In genomic region chr19:4916292-4917082, GRCh38 we compare ENCODE assay signal across 9 cellular contexts. TPM values are rescaled to one million over a fixed set of nuclear protein-coding genes. Genes with fewer than 3 reads are reported as not detected.
DNase-seq lines count a peak whose midpoint lies in the region; ATAC-seq, FAIRE-seq and TF ChIP-seq lines count a peak whose summit lies in the region.
"Had no signal": no experiment of that assay in that cellular context is flagged by ENCODE, and none has a peak within 500 bp of the region (broad histone marks: within the 10 kb centered on the region; RNA-seq: fewer than 3 reads in every experiment).

No MANE protein-coding gene starts in this region.

- in situ Hi-C loops in K562 (cut with MboI), result no loop called here

- H3K9me2 ChIP-seq in OCI-LY1 (ENCODE audit: low read depth, low read length), result no peaks in the 10 kb centered on the region

- no peak overlapping the region for H2BK15ac ChIP-seq in neuronal stem cell (ENCODE audit: low read length)

- intact Hi-C loops in K562 (cut with micrococcal nuclease), result no loop called here

- peaks cover 44% of the 10 kb centered on the region for H3K4me1 ChIP-seq in CD8-positive, alpha-beta memory T cell (ENCODE audit: insufficient read depth, low read length)
- H3K4me1 ChIP-seq in OCI-LY1 (ENCODE audit: insufficient read depth, low read length, severe bottlenecking), result peaks cover 37% of the 10 kb centered on the region
- peaks cover 14 to 29% of the 10 kb centered on the region in 2 experiments for H3K4me1 ChIP-seq in K562 (replicated peaks in 1 of 2; ENCODE audit: control insufficient read depth in 2 of 2, insufficient read depth in 2 of 2, low read length in 2 of 2)
- H3K4me1 ChIP-seq in neuronal stem cell (ENCODE audit: control insufficient read depth in 2 of 2, insufficient read depth in 1 of 2, low read depth in 1 of 2, low read length in 2 of 2), result peaks cover 3 to 4% of the 10 kb centered on the region in 2 donors

- H2BK5ac ChIP-seq in neuronal stem cell (ENCODE audit: low read length), result no peak overlapping the region

- peak overlapping the region; percentile 81 for H3K27ac ChIP-seq in CD8-positive, alpha-beta memory T cell (ENCODE audit: low read depth, low read length)
- H3K27ac ChIP-seq in OCI-LY1 (ENCODE audit: low read depth, low read length, poor library complexity, severe bottlenecking), result peak overlapping the region; percentile 59
- no peak overlapping the region for H3K27ac ChIP-seq in K562 (ENCODE audit: extremely low read depth, low read depth, low read length)
- H3K27ac ChIP-seq in neuronal stem cell (replicated peaks; ENCODE audit: low read length), result no peak overlapping the region

- peak overlapping the region; percentile 97 to 100 (median 99) for H3K4me3 Mint-ChIP-seq in CD8-positive, alpha-beta memory T cell
- H3K4me3 Mint-ChIP-seq in endothelial cell (ENCODE audit: unreplicated experiment), result no peak overlapping the region

- H3K27me3 ChIP-seq in CD8-positive, alpha-beta memory T cell (ENCODE audit: insufficient read depth, low read length, poor library complexity, severe bottlenecking), result no peaks in the 10 kb centered on the region
- H3K27me3 ChIP-seq in OCI-LY1 (ENCODE audit: insufficient read depth, low read length) (no peaks in the 10 kb centered on the region), K562 (ENCODE audit: control insufficient read depth in 2 of 2, insufficient read depth in 2 of 2, low read length in 2 of 2) (no peaks in the 10 kb centered on the region), neuronal stem cell (ENCODE audit: control insufficient read depth in 3 of 3, insufficient read depth in 3 of 3, low read depth in 1 of 3, low read length in 3 of 3) (no peaks in the 10 kb centered on the region)

- no peak overlapping the region for H2AK5ac ChIP-seq in neuronal stem cell (ENCODE audit: low read depth, low read length)

- CTCF ChIA-PET in CD8-positive, alpha-beta memory T cell (lab: Charles Lee), result interaction anchor here (0.6 to 8.3 kb wide), 7 partner anchors 13 to 125 kb away, joined by 3 to 124 read pairs (median 6); partner anchors contain the start of genes FEM1A, KDM4B and PLIN3
- CTCF ChIA-PET in K562 (lab: Yijun Ruan, JAX; ENCODE audit: low intra/inter-chr PET ratio), result no interaction called here

- no peaks in the 10 kb centered on the region for H3K36me3 ChIP-seq in CD8-positive, alpha-beta memory T cell (ENCODE audit: insufficient read depth, low read length)
- H3K36me3 ChIP-seq in OCI-LY1 (ENCODE audit: insufficient read depth, low read length) (peaks cover 92% of the 10 kb centered on the region), K562 (ENCODE audit: control insufficient read depth, insufficient read depth, low read length) (peaks cover 85% of the 10 kb centered on the region), neuronal stem cell (replicated peaks in 1 of 2; ENCODE audit: control insufficient read depth in 2 of 2, insufficient read depth in 2 of 2, low read length in 2 of 2) (peaks cover 46 to 91% of the 10 kb centered on the region in 2 donors)

- no peak overlapping the region for H2BK12ac ChIP-seq in neuronal stem cell (ENCODE audit: low read length)

- TF ChIP-seq CTCF in OCI-LY1 (IDR thresholded peaks at IDR 0.05; ENCODE audit: low read length), result no peak
- TF ChIP-seq CTCF in K562 (IDR thresholded peaks at IDR 0.05 in 2 of 3, conservative IDR thresholded peaks at IDR 0.05 in 1 of 3; ENCODE audit: insufficient read depth in 2 of 3, low read depth in 1 of 3, low read length in 3 of 3), result no peak
- TF ChIP-seq CTCF in endothelial cell (IDR thresholded peaks at IDR 0.05; ENCODE audit: unreplicated experiment), result no peak

- H3K9ac ChIP-seq in OCI-LY1 (ENCODE audit: low read length), result peak overlapping the region; percentile 43; the same call in 1 of the 2 replicates
- H3K9ac ChIP-seq in K562 (ENCODE audit: insufficient read depth in 1 of 2, low read depth in 2 of 2, low read length in 2 of 2), result 0 out of 4 replicates have a peak overlapping the region, but pooled peaks of 1 of the 2 experiments have one; percentile 10
- no peak overlapping the region for H3K9ac ChIP-seq in neuronal stem cell (ENCODE audit: low read depth, low read length, poor library complexity)

- peak overlapping the region; percentile 97 for H3K4me3 ChIP-seq in CD8-positive, alpha-beta memory T cell (ENCODE audit: low read length)
- H3K4me3 ChIP-seq in OCI-LY1 (ENCODE audit: low read depth, low read length, poor library complexity, severe bottlenecking), result peak overlapping the region; percentile 23
- no peak overlapping the region for H3K4me3 ChIP-seq in K562
- H3K4me3 ChIP-seq in neuronal stem cell (ENCODE audit: low read length in 2 of 2), result no peak overlapping the region

- H2AFZ ChIP-seq in OCI-LY1 (ENCODE audit: low read length) (no peak overlapping the region), K562 (ENCODE audit: low read depth, low read length) (no peak overlapping the region), neuronal stem cell (ENCODE audit: low read length) (no peak overlapping the region)

- BruUV-seq in K562 (replicated peaks; lab: Mats Ljungman, UMichigan), result no TSS peak

- ATAC-seq in K562 (no peak), HG03378 (IDR thresholded peaks at IDR 0.05; ENCODE audit: unreplicated experiment) (no peak), GM18520 (IDR thresholded peaks at IDR 0.05; ENCODE audit: unreplicated experiment) (no peak)

- no peak overlapping the region for H2BK120ac ChIP-seq in neuronal stem cell (ENCODE audit: low read depth, low read length)

- POLR2A ChIA-PET in CD8-positive, alpha-beta memory T cell (lab: Charles Lee), result interaction anchor here (0.5 to 8.8 kb wide), 22 partner anchors 8 to 1881 kb away, joined by 3 to 128 read pairs (median 3); partner anchors contain the start of genes DPP9, FEM1A, KDM4B and NDUFA11
- POLR2A ChIA-PET in K562 (lab: Yijun Ruan, JAX), result interaction anchor here (0.7 kb wide), 1 partner anchor 38 kb away, joined by 3 read pairs; no protein-coding TSS in a partner anchor

- no peak overlapping the region for H4K8ac ChIP-seq in neuronal stem cell (ENCODE audit: low read depth, low read length)

- peak overlapping the region; percentile 9 for H3K18ac ChIP-seq in neuronal stem cell (ENCODE audit: low read length)

- no peak overlapping the region for H3K4ac ChIP-seq in neuronal stem cell (ENCODE audit: low read length)

- H3K79me1 ChIP-seq in neuronal stem cell (ENCODE audit: low read depth, low read length), result peaks cover 18% of the 10 kb centered on the region

- peak overlapping the region; percentile 51 for H3K4me2 ChIP-seq in OCI-LY1 (ENCODE audit: low read length)
- H3K4me2 ChIP-seq in K562 (ENCODE audit: insufficient read depth, low read length), result no peak overlapping the region
- no peak overlapping the region for H3K4me2 ChIP-seq in neuronal stem cell (ENCODE audit: insufficient read depth, low read length, poor library complexity, severe bottlenecking)

- H3K9me3 Mint-ChIP-seq in CD8-positive, alpha-beta memory T cell, result no peaks in the 10 kb centered on the region
- no peaks in the 10 kb centered on the region for H3K9me3 Mint-ChIP-seq in endothelial cell (ENCODE audit: unreplicated experiment)

- FAIRE-seq in K562 (lab: Jason Lieb, UNC), result no peak
- FAIRE-seq: endometrium had no signal

- H4K91ac ChIP-seq in neuronal stem cell (ENCODE audit: low read depth, low read length, poor library complexity), result no peak overlapping the region

- WGBS in K562 (ENCODE audit: insufficient coverage, low coverage, missing lambda C conversion rate), result 96% methylated on average over 20 of the region's 41 CpGs
- no CpG with 5 or more reads among the region's 41 CpGs for WGBS in neuronal stem cell (ENCODE audit: extremely low coverage in 2 of 2, insufficient read length in 2 of 2, insufficient replicate concordance in 1 of 2), 2 donors

- H3K27me3 Mint-ChIP-seq in CD8-positive, alpha-beta memory T cell, result peaks cover 0 to 2% of the 10 kb centered on the region in 2 donors
- H3K27me3 Mint-ChIP-seq in endothelial cell (ENCODE audit: unreplicated experiment), result peaks cover 8% of the 10 kb centered on the region

- TF ChIP-seq POLR2A in K562 (conservative IDR thresholded peaks at IDR 0.05), result no peak

- no peaks in the 10 kb centered on the region for H3F3A ChIP-seq in OCI-LY1 (ENCODE audit: insufficient read depth, low read length)

- peaks cover 32 to 43% (median 35%) of the 10 kb centered on the region in 3 donors for H3K4me1 Mint-ChIP-seq in CD8-positive, alpha-beta memory T cell
- H3K4me1 Mint-ChIP-seq in endothelial cell (ENCODE audit: unreplicated experiment), result peaks cover 7% of the 10 kb centered on the region

- H3K14ac ChIP-seq in neuronal stem cell (ENCODE audit: low read length), result no peak overlapping the region

- peaks cover 6 to 45% (median 6%) of the 10 kb centered on the region in 3 donors for H3K36me3 Mint-ChIP-seq in CD8-positive, alpha-beta memory T cell
- no peaks in the 10 kb centered on the region for H3K36me3 Mint-ChIP-seq in endothelial cell (ENCODE audit: low read depth, unreplicated experiment)

- H3K79me2 ChIP-seq in OCI-LY1 (ENCODE audit: insufficient read depth, low read length), result peaks cover 85% of the 10 kb centered on the region
- peaks cover 80% of the 10 kb centered on the region for H3K79me2 ChIP-seq in K562 (ENCODE audit: control insufficient read depth, insufficient read depth, low read length)

- no peak for TF ChIP-seq RAD21 in K562 (CRISPR knock-in tag; conservative IDR thresholded peaks at IDR 0.05 in 1 of 2, IDR thresholded peaks at IDR 0.05 in 1 of 2)

- peak overlapping the region; percentile 95 to 100 (median 98) for H3K27ac Mint-ChIP-seq in CD8-positive, alpha-beta memory T cell
- no peak overlapping the region for H3K27ac Mint-ChIP-seq in endothelial cell (ENCODE audit: unreplicated experiment)

- H3K9me1 ChIP-seq in K562 (ENCODE audit: control insufficient read depth, insufficient read depth, low read length), result peaks cover 3% of the 10 kb centered on the region

- peak; percentile 42 to 71 (median 47) for DNase-seq in CD8-positive, alpha-beta memory T cell
- DNase-seq in K562 (ENCODE audit: extremely low read depth in 1 of 4, low spot score in 3 of 4) (peak in 1 of 4 experiments; percentile 17), neuronal stem cell (ENCODE audit: low spot score) (no peak), NCI-H345 treated with DMSO at 0.1 percent for 48 hours (lab: John Stamatoyannopoulos, UW; ENCODE audit: unreplicated experiment) (no peak), endothelial cell (ENCODE audit: low spot score) (no peak)

- no peaks in the 10 kb centered on the region for H4K20me1 ChIP-seq in OCI-LY1 (ENCODE audit: insufficient read depth, low read length)
- H4K20me1 ChIP-seq in K562 (replicated peaks; ENCODE audit: control insufficient read depth, insufficient read depth, low read length), result peaks cover 12% of the 10 kb centered on the region; the same call in 1 of the 2 replicates

- H3K23ac ChIP-seq in neuronal stem cell (ENCODE audit: low read depth, low read length, poor library complexity), result no peak overlapping the region

- H3K9me3 ChIP-seq in CD8-positive, alpha-beta memory T cell (ENCODE audit: low read length), result no peaks in the 10 kb centered on the region
- no peaks in the 10 kb centered on the region for H3K9me3 ChIP-seq in OCI-LY1 (ENCODE audit: low read length)
- no peaks in the 10 kb centered on the region for H3K9me3 ChIP-seq in K562 (replicated peaks; ENCODE audit: control insufficient read depth, insufficient read depth, low read depth, low read length)
- H3K9me3 ChIP-seq in neuronal stem cell (replicated peaks in 1 of 2; ENCODE audit: control insufficient read depth in 2 of 2, insufficient read depth in 1 of 2, low read depth in 1 of 2, low read length in 2 of 2), result no peaks in the 10 kb centered on the region

- TF ChIP-seq EP300 in K562 (IDR thresholded peaks at IDR 0.05; ENCODE audit: low read length), result no peak

RNA-seq across cellular contexts. Expression of gene UHRF1, which starts 7.2 kb away (rescaled TPM):
- 100 to 1,000 TPM; 212 to 218 TPM for total RNA-seq in CD8-positive, alpha-beta memory T cell
- polyA plus RNA-seq in CD8-positive, alpha-beta memory T cell, result 0.35 TPM
- 18.6 and 36.9 TPM in 2 replicates for total RNA-seq in K562 (2011; cell fraction: chromatin; rRNA removed; ENCODE audit: low replicate concordance)
- total RNA-seq in K562 (2011; cell fraction: nucleolus; rRNA removed), result 23.3 and 25.5 TPM in 2 replicates
- 15.3 and 17.0 TPM in 2 replicates for total RNA-seq in K562 (2011; cell fraction: nucleoplasm; rRNA removed)
- total RNA-seq in K562 (2014; rRNA removed) (65.5 and 73.3 TPM in 2 replicates), K562 (2014; rRNA removed; fragmentation: Illumina TruSeq; extraction: Trizol) (16.8 and 17.7 TPM in 2 replicates), K562 (2015; rRNA removed; fragmentation: Illumina TruSeq; extraction: Trizol) (42.3 and 42.6 TPM in 2 replicates), K562 (2021) (91.4 and 101 TPM in 2 replicates), endothelial cell (ENCODE audit: unreplicated experiment) (16.8 TPM)
- polyA plus RNA-seq in K562 (2011; rRNA removed) (8.7 and 16.7 TPM in 2 replicates), K562 (2014; fragmentation: Illumina TruSeq; extraction: Trizol) (30.9 and 49.5 TPM in 2 replicates), K562 (2014; fragmentation: Nextera tagmentation; extraction: Ambion mirVana) (10 to 100 TPM in 1 of 2 experiments, 1 to 10 TPM in 1; 6.0 to 14.2 TPM), K562 (2014; rRNA removed) (44.0 and 47.4 TPM in 2 replicates)
- polyA plus RNA-seq in K562 (2011; cell fraction: cytosol; rRNA removed), result 8.1 and 14.0 TPM in 2 replicates
- polyA plus RNA-seq in K562 (2011; cell fraction: nucleus; rRNA removed), result 20.9 and 30.2 TPM in 2 replicates
- 23.4 and 46.2 TPM in 2 replicates for polyA plus RNA-seq in K562 (2012)
- 8.0 and 10.3 TPM in 2 replicates for polyA minus RNA-seq in K562 (2011; rRNA and poly(A)+ RNA removed)
- 14.2 and 19.1 TPM in 2 replicates for polyA minus RNA-seq in K562 (2011; cell fraction: cytosol; rRNA and poly(A)+ RNA removed)
- polyA minus RNA-seq in K562 (2011; cell fraction: nucleus; rRNA and poly(A)+ RNA removed), result 8.3 and 9.4 TPM in 2 replicates
- polyA plus RNA-seq in neuronal stem cell (2013, experiment 1 of 2), result 49.0 TPM
- 51.0 TPM for polyA plus RNA-seq in neuronal stem cell (2013, experiment 2 of 2)

RNA-seq across cellular contexts. Expression of gene ARRDC5, which starts 13.8 kb away (rescaled TPM):
- 1 to 10 TPM; 1.8 to 2.2 TPM for total RNA-seq in CD8-positive, alpha-beta memory T cell
- polyA plus RNA-seq in CD8-positive, alpha-beta memory T cell, result 5.5 TPM
- total RNA-seq in K562 (2011; cell fraction: chromatin; rRNA removed; ENCODE audit: low replicate concordance), result not detected in 2 replicates
- not detected in 2 replicates for total RNA-seq in K562 (2011; cell fraction: nucleolus; rRNA removed)
- total RNA-seq in K562 (2011; cell fraction: nucleoplasm; rRNA removed), result not detected in 2 replicates
- total RNA-seq in K562 (2014; rRNA removed), result not detected in 2 replicates
- not detected in 2 replicates for total RNA-seq in K562 (2014; rRNA removed; fragmentation: Illumina TruSeq; extraction: Trizol)
- total RNA-seq in K562 (2015; rRNA removed; fragmentation: Illumina TruSeq; extraction: Trizol), result not detected in 2 replicates
- not detected in 2 replicates for total RNA-seq in K562 (2021)
- polyA plus RNA-seq in K562 (2011; rRNA removed), result not detected in 2 replicates
- not detected in 2 replicates for polyA plus RNA-seq in K562 (2011; cell fraction: cytosol; rRNA removed)
- polyA plus RNA-seq in K562 (2011; cell fraction: nucleus; rRNA removed), result not detected in 2 replicates
- polyA plus RNA-seq in K562 (2012), result not detected in 2 replicates
- not detected in 2 replicates for polyA plus RNA-seq in K562 (2014; fragmentation: Illumina TruSeq; extraction: Trizol)
- polyA plus RNA-seq in K562 (2014; fragmentation: Nextera tagmentation; extraction: Ambion mirVana), result not detected
- not detected in 2 replicates for polyA plus RNA-seq in K562 (2014; rRNA removed)
- not detected in 2 replicates for polyA minus RNA-seq in K562 (2011; rRNA and poly(A)+ RNA removed)
- polyA minus RNA-seq in K562 (2011; cell fraction: cytosol; rRNA and poly(A)+ RNA removed), result not detected in 2 replicates
- not detected in 2 replicates for polyA minus RNA-seq in K562 (2011; cell fraction: nucleus; rRNA and poly(A)+ RNA removed)
- polyA plus RNA-seq in neuronal stem cell (2013, experiment 1 of 2), result not detected
- not detected for polyA plus RNA-seq in neuronal stem cell (2013, experiment 2 of 2)
- not detected for total RNA-seq in endothelial cell (ENCODE audit: unreplicated experiment)

RNA-seq across cellular contexts. Expression of gene PLIN3, which starts 49.0 kb away (rescaled TPM):
- total RNA-seq in CD8-positive, alpha-beta memory T cell, result 10 to 100 TPM; 12.3 to 15.4 TPM
- 21.6 TPM for polyA plus RNA-seq in CD8-positive, alpha-beta memory T cell
- 24.0 and 76.2 TPM in 2 replicates for total RNA-seq in K562 (2011; cell fraction: chromatin; rRNA removed; ENCODE audit: low replicate concordance)
- 70.4 and 72.2 TPM in 2 replicates for total RNA-seq in K562 (2011; cell fraction: nucleolus; rRNA removed)
- 46.2 and 49.7 TPM in 2 replicates for total RNA-seq in K562 (2011; cell fraction: nucleoplasm; rRNA removed)
- total RNA-seq in K562 (2014; rRNA removed) (68.9 and 91.1 TPM in 2 replicates), K562 (2014; rRNA removed; fragmentation: Illumina TruSeq; extraction: Trizol) (21.5 and 22.0 TPM in 2 replicates), K562 (2015; rRNA removed; fragmentation: Illumina TruSeq; extraction: Trizol) (46.6 and 46.7 TPM in 2 replicates), K562 (2021) (75.1 and 75.6 TPM in 2 replicates), endothelial cell (ENCODE audit: unreplicated experiment) (73.1 TPM)
- polyA plus RNA-seq in K562 (2011; rRNA removed) (43.1 and 53.5 TPM in 2 replicates), K562 (2014; fragmentation: Illumina TruSeq; extraction: Trizol) (31.7 and 59.9 TPM in 2 replicates), K562 (2014; fragmentation: Nextera tagmentation; extraction: Ambion mirVana) (1 to 10 TPM; 7.5 to 9.8 TPM), K562 (2014; rRNA removed) (52.2 and 56.2 TPM in 2 replicates)
- 65.0 and 129 TPM in 2 replicates for polyA plus RNA-seq in K562 (2011; cell fraction: cytosol; rRNA removed)
- 17.0 and 20.6 TPM in 2 replicates for polyA plus RNA-seq in K562 (2011; cell fraction: nucleus; rRNA removed)
- 66.2 and 90.2 TPM in 2 replicates for polyA plus RNA-seq in K562 (2012)
- polyA minus RNA-seq in K562 (2011; rRNA and poly(A)+ RNA removed), result 21.0 and 30.6 TPM in 2 replicates
- 76.4 and 106 TPM in 2 replicates for polyA minus RNA-seq in K562 (2011; cell fraction: cytosol; rRNA and poly(A)+ RNA removed)
- polyA minus RNA-seq in K562 (2011; cell fraction: nucleus; rRNA and poly(A)+ RNA removed), result 25.3 and 38.5 TPM in 2 replicates
- 47.6 TPM for polyA plus RNA-seq in neuronal stem cell (2013, experiment 1 of 2)
- 49.5 TPM for polyA plus RNA-seq in neuronal stem cell (2013, experiment 2 of 2)

RNA-seq across cellular contexts. Expression of gene KDM4B, which starts 52.4 kb away (rescaled TPM):
- total RNA-seq in CD8-positive, alpha-beta memory T cell, result 10 to 100 TPM; 14.6 to 16.0 TPM
- polyA plus RNA-seq in CD8-positive, alpha-beta memory T cell, result 14.6 TPM
- 107 and 202 TPM in 2 replicates for total RNA-seq in K562 (2011; cell fraction: chromatin; rRNA removed; ENCODE audit: low replicate concordance)
- 89.1 and 93.6 TPM in 2 replicates for total RNA-seq in K562 (2011; cell fraction: nucleolus; rRNA removed)
- 45.3 and 67.9 TPM in 2 replicates for total RNA-seq in K562 (2011; cell fraction: nucleoplasm; rRNA removed)
- 11.0 and 12.0 TPM in 2 replicates for total RNA-seq in K562 (2014; rRNA removed)
- total RNA-seq in K562 (2014; rRNA removed; fragmentation: Illumina TruSeq; extraction: Trizol), result 3.6 and 4.5 TPM in 2 replicates
- total RNA-seq in K562 (2015; rRNA removed; fragmentation: Illumina TruSeq; extraction: Trizol), result 7.3 and 7.7 TPM in 2 replicates
- total RNA-seq in K562 (2021), result 29.9 TPM in 2 replicates
- polyA plus RNA-seq in K562 (2011; rRNA removed), result 11.2 and 20.3 TPM in 2 replicates
- polyA plus RNA-seq in K562 (2011; cell fraction: cytosol; rRNA removed), result 10.4 and 17.7 TPM in 2 replicates
- 25.6 and 35.2 TPM in 2 replicates for polyA plus RNA-seq in K562 (2011; cell fraction: nucleus; rRNA removed)
- 16.8 and 24.0 TPM in 2 replicates for polyA plus RNA-seq in K562 (2012)
- 5.1 and 10.5 TPM in 2 replicates for polyA plus RNA-seq in K562 (2014; fragmentation: Illumina TruSeq; extraction: Trizol)
- polyA plus RNA-seq in K562 (2014; fragmentation: Nextera tagmentation; extraction: Ambion mirVana), result under 1 TPM; 0.21 to 0.25 TPM
- 11.5 and 13.7 TPM in 2 replicates for polyA plus RNA-seq in K562 (2014; rRNA removed)
- 10.5 and 14.0 TPM in 2 replicates for polyA minus RNA-seq in K562 (2011; rRNA and poly(A)+ RNA removed)
- 34.8 and 59.5 TPM in 2 replicates for polyA minus RNA-seq in K562 (2011; cell fraction: cytosol; rRNA and poly(A)+ RNA removed)
- 26.9 and 35.7 TPM in 2 replicates for polyA minus RNA-seq in K562 (2011; cell fraction: nucleus; rRNA and poly(A)+ RNA removed)
- 17.8 TPM for polyA plus RNA-seq in neuronal stem cell (2013, experiment 1 of 2)
- 18.4 TPM for polyA plus RNA-seq in neuronal stem cell (2013, experiment 2 of 2)
- total RNA-seq in endothelial cell (ENCODE audit: unreplicated experiment), result 42.4 TPM

Comparison
In these comparisons a context has a peak if more than half of its experiments do, and no peak if none do; other contexts are left out.
1. DNase-seq: peak in CD8-positive, alpha-beta memory T cell (5 of 5); none in neuronal stem cell (single experiment), NCI-H345 treated with DMSO at 0.1 percent for 48 hours (single experiment) and endothelial cell (single experiment).
2. H3K27ac ChIP-seq: peak in CD8-positive, alpha-beta memory T cell (single experiment) and OCI-LY1 (single experiment); none in K562 (single experiment) and neuronal stem cell (single experiment).
3. H3K4me3 ChIP-seq: peak in CD8-positive, alpha-beta memory T cell (single experiment) and OCI-LY1 (single experiment); none in K562 (single experiment) and neuronal stem cell (0 of 2).